14 cellular contexts compared by ENCODE assay signal in genomic region chr20:57736738-57737347, GRCh38.
"Had no signal": no experiment of that assay in that cellular context is flagged by ENCODE, and none has a peak within 500 bp of the region (broad histone marks: within the 10 kb centered on the region; RNA-seq: fewer than 3 reads in every experiment).

No MANE protein-coding gene starts in this region.

- ATAC-seq: activated T-helper 17 cell treated with anti-CD3 and anti-CD28 coated beads, Interleukin-2, amount 50 U/mL, for 72 hours; left lobe of liver had no signal

- H3K4me1 Mint-ChIP-seq: activated T-helper 17 cell treated with anti-CD3 and anti-CD28 coated beads, Interleukin-2, amount 50 U/mL, for 72 hours had no signal

- DNase-seq: activated CD4-positive, alpha-beta T cell treated with anti-CD3 and anti-CD28 coated beads, Interleukin-2, amount 50 U/mL, for 1 hour; activated CD4-positive, CD25-positive, alpha-beta regulatory T cell; activated naive CD4-positive, alpha-beta T cell treated with anti-CD3 and anti-CD28 coated beads for 36 hours; activated T-cell treated with anti-CD3 and anti-CD28 coated beads for 4 hours; dorsolateral prefrontal cortex; retina; small intestine; T-helper 1 cell; tibial artery had no signal

- H3K4me3 Mint-ChIP-seq: activated naive CD4-positive, alpha-beta T cell treated with anti-CD3 and anti-CD28 coated beads for 36 hours; activated T-helper 17 cell treated with anti-CD3 and anti-CD28 coated beads, Interleukin-2, amount 50 U/mL, for 72 hours; memory B cell; nephron had no signal

- H3K36me3 ChIP-seq: tibial artery had no signal

- H3K27ac ChIP-seq: dorsolateral prefrontal cortex, tibial artery had no signal

- FAIRE-seq: astrocyte, small intestine had no signal

- H3K27me3 ChIP-seq: tibial artery had no signal

- H3K27ac Mint-ChIP-seq: activated naive CD4-positive, alpha-beta T cell treated with anti-CD3 and anti-CD28 coated beads for 36 hours; activated T-helper 17 cell treated with anti-CD3 and anti-CD28 coated beads, Interleukin-2, amount 50 U/mL, for 72 hours; memory B cell had no signal

- H3K9me3 ChIP-seq: tibial artery had no signal

- H3K4me1 ChIP-seq: tibial artery had no signal

- H3K9me3 Mint-ChIP-seq: activated naive CD4-positive, alpha-beta T cell treated with anti-CD3 and anti-CD28 coated beads for 36 hours; activated T-helper 17 cell treated with anti-CD3 and anti-CD28 coated beads, Interleukin-2, amount 50 U/mL, for 72 hours had no signal

- H3K36me3 Mint-ChIP-seq: memory B cell had no signal

- H3K4me3 ChIP-seq: dorsolateral prefrontal cortex, tibial artery had no signal
